ENCODE assay signal across 1 cellular context in the genomic region with DNA sequence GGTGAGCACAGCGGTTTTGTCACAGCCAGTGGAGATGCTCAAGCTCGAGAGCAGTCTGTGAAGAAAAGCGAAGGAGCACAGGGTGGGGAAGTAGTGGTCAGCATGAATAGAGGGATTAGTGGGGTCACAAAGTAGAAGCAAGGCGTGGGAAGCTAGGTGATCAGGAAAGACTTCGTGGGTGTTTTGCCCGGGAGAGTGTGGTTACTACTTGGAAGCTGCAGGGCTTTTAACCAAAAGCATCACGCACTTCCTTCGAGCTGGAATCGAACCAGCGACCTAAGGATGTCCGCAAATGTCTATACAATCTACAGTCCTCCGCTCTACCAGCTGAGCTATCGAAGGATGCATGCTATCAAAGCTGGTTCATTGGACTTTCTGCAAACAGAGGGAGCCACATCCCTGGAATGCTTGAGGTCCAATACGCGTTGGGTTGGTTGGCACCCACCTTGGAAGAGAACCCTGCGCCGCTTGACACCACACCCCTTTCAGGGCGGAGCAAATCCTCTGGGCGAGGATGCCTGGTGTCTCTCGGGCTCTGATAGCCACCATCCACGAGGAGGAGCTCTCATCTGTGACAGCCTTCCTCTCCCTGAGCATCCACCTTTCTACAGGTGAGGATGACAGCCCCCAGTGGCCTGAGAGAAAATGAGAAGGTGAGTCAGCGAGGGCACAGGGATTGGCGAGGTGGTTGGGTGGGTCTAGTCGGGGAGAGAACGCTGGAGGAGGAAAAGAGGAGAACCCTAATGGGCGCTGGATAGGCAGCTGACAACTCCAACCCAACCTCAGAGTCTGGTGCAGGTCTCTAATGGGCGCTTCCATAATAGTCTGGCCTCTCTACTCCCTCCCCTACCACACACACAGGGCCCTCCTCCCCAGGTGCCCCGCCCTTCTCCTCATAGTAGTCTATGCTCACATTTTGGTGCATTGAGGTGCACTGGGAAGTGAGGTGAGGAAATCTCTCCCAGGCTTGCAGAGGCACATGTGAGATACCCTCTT.
A peak's percentile ranks its signal among the peaks of the same experiment; 100 is the strongest.
TF ChIP-seq lines count a peak whose summit lies in the region.

No MANE protein-coding gene starts in this region.

TF ChIP-seq in HEK293, 187 proteins besides CTCF, POLR2A, EP300 and RAD21 (continued from another document and continues in another):
- TF ChIP-seq, protein P1, sequence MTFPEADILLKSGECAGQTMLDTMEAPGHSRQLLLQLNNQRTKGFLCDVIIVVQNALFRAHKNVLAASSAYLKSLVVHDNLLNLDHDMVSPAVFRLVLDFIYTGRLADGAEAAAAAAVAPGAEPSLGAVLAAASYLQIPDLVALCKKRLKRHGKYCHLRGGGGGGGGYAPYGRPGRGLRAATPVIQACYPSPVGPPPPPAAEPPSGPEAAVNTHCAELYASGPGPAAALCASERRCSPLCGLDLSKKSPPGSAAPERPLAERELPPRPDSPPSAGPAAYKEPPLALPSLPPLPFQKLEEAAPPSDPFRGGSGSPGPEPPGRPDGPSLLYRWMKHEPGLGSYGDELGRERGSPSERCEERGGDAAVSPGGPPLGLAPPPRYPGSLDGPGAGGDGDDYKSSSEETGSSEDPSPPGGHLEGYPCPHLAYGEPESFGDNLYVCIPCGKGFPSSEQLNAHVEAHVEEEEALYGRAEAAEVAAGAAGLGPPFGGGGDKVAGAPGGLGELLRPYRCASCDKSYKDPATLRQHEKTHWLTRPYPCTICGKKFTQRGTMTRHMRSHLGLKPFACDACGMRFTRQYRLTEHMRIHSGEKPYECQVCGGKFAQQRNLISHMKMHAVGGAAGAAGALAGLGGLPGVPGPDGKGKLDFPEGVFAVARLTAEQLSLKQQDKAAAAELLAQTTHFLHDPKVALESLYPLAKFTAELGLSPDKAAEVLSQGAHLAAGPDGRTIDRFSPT (tag by site-specific recombination; IDR thresholded peaks at IDR 0.05), result no peak
- no peak for TF ChIP-seq ZNF785 (tag by site-specific recombination; IDR thresholded peaks at IDR 0.05)
- TF ChIP-seq REPIN1 (tag by site-specific recombination; IDR thresholded peaks at IDR 0.05; ENCODE audit: low read depth), result no peak
- TF ChIP-seq ZNF670 (tag by site-specific recombination; IDR thresholded peaks at IDR 0.05; ENCODE audit: low read depth), result no peak
- TF ChIP-seq ZNF792 (tag by site-specific recombination; IDR thresholded peaks at IDR 0.05), result no peak; the same call in 1 of the 2 replicates
- TF ChIP-seq, protein P2, sequence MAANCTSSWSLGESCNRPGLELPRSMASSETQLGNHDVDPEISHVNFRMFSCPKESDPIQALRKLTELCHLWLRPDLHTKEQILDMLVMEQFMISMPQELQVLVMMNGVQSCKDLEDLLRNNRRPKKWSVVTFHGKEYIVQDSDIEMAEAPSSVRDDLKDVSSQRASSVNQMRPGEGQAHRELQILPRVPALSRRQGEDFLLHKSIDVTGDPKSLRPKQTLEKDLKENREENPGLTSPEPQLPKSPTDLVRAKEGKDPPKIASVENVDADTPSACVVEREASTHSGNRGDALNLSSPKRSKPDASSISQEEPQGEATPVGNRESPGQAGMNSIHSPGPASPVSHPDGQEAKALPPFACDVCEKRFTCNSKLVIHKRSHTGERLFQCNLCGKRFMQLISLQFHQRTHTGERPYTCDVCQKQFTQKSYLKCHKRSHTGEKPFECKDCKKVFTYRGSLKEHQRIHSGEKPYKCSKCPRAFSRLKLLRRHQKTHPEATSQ (tag by site-specific recombination; IDR thresholded peaks at IDR 0.05), result 0 out of 2 replicates have a peak, but pooled peaks have one; percentile 31
- no peak for TF ChIP-seq ZNF621 (tag by site-specific recombination; IDR thresholded peaks at IDR 0.05)
- TF ChIP-seq ZNF776 (tag by site-specific recombination; IDR thresholded peaks at IDR 0.05; ENCODE audit: borderline replicate concordance), result no peak
- no peak for TF ChIP-seq ZNF571 (tag by site-specific recombination; IDR thresholded peaks at IDR 0.05)
- TF ChIP-seq ZNF10 (tag by site-specific recombination; IDR thresholded peaks at IDR 0.05), result peak; percentile 41; the same call in 1 of the 2 replicates
- peak; percentile 77; the same call in 1 of the 2 replicates for TF ChIP-seq ZNF2 (tag by site-specific recombination; IDR thresholded peaks at IDR 0.05)
- TF ChIP-seq PRDM1 (tag by site-specific recombination; IDR thresholded peaks at IDR 0.05), result no peak
- no peak for TF ChIP-seq ZNF169 (tag by site-specific recombination; IDR thresholded peaks at IDR 0.05)
- no peak for TF ChIP-seq ZNF433 (tag by site-specific recombination; IDR thresholded peaks at IDR 0.05; ENCODE audit: low read depth)
- no peak; the same call in 1 of the 2 replicates for TF ChIP-seq ZNF76 (tag by site-specific recombination; IDR thresholded peaks at IDR 0.05; ENCODE audit: borderline replicate concordance, low read depth)
- TF ChIP-seq ZNF302 (tag by site-specific recombination; IDR thresholded peaks at IDR 0.05; ENCODE audit: low read depth), result no peak
- TF ChIP-seq SETDB1 (IDR thresholded peaks at IDR 0.05; ENCODE audit: insufficient read length, low read length), result no peak
- 0 out of 2 replicates have a peak, but pooled peaks have one; percentile 4 for TF ChIP-seq GFI1B (tag by site-specific recombination; IDR thresholded peaks at IDR 0.05)
- no peak for TF ChIP-seq ZNF155 (tag by site-specific recombination; IDR thresholded peaks at IDR 0.05)
- TF ChIP-seq, protein P3, sequence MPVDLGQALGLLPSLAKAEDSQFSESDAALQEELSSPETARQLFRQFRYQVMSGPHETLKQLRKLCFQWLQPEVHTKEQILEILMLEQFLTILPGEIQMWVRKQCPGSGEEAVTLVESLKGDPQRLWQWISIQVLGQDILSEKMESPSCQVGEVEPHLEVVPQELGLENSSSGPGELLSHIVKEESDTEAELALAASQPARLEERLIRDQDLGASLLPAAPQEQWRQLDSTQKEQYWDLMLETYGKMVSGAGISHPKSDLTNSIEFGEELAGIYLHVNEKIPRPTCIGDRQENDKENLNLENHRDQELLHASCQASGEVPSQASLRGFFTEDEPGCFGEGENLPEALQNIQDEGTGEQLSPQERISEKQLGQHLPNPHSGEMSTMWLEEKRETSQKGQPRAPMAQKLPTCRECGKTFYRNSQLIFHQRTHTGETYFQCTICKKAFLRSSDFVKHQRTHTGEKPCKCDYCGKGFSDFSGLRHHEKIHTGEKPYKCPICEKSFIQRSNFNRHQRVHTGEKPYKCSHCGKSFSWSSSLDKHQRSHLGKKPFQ (tag by site-specific recombination; IDR thresholded peaks at IDR 0.05), result no peak
- no peak for TF ChIP-seq ZNF138 (tag by site-specific recombination; IDR thresholded peaks at IDR 0.05; ENCODE audit: borderline replicate concordance)
- no peak for TF ChIP-seq ZFP3 (tag by site-specific recombination; IDR thresholded peaks at IDR 0.05; ENCODE audit: low read depth)
- TF ChIP-seq, protein P4, sequence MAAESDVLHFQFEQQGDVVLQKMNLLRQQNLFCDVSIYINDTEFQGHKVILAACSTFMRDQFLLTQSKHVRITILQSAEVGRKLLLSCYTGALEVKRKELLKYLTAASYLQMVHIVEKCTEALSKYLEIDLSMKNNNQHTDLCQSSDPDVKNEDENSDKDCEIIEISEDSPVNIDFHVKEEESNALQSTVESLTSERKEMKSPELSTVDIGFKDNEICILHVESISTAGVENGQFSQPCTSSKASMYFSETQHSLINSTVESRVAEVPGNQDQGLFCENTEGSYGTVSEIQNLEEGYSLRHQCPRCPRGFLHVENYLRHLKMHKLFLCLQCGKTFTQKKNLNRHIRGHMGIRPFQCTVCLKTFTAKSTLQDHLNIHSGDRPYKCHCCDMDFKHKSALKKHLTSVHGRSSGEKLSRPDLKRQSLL (tag by site-specific recombination; IDR thresholded peaks at IDR 0.05), result peak; percentile 31; the same call in 1 of the 2 replicates
- TF ChIP-seq, protein P5, sequence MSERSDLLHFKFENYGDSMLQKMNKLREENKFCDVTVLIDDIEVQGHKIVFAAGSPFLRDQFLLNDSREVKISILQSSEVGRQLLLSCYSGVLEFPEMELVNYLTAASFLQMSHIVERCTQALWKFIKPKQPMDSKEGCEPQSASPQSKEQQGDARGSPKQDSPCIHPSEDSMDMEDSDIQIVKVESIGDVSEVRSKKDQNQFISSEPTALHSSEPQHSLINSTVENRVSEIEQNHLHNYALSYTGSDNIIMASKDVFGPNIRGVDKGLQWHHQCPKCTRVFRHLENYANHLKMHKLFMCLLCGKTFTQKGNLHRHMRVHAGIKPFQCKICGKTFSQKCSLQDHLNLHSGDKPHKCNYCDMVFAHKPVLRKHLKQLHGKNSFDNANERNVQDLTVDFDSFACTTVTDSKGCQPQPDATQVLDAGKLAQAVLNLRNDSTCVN (tag by site-specific recombination; optimal IDR thresholded peaks at IDR 0.05), result no peak
- TF ChIP-seq, protein P6, sequence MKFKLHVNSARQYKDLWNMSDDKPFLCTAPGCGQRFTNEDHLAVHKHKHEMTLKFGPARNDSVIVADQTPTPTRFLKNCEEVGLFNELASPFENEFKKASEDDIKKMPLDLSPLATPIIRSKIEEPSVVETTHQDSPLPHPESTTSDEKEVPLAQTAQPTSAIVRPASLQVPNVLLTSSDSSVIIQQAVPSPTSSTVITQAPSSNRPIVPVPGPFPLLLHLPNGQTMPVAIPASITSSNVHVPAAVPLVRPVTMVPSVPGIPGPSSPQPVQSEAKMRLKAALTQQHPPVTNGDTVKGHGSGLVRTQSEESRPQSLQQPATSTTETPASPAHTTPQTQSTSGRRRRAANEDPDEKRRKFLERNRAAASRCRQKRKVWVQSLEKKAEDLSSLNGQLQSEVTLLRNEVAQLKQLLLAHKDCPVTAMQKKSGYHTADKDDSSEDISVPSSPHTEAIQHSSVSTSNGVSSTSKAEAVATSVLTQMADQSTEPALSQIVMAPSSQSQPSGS (tag by site-specific recombination; IDR thresholded peaks at IDR 0.05; ENCODE audit: low read depth), result no peak
- peak; percentile 67; the same call in 1 of the 2 replicates for TF ChIP-seq ZEB2 (tag by site-specific recombination; IDR thresholded peaks at IDR 0.05)
- peak; percentile 77 for TF ChIP-seq ZFP69B (tag by site-specific recombination; IDR thresholded peaks at IDR 0.05)
- TF ChIP-seq, protein P7, sequence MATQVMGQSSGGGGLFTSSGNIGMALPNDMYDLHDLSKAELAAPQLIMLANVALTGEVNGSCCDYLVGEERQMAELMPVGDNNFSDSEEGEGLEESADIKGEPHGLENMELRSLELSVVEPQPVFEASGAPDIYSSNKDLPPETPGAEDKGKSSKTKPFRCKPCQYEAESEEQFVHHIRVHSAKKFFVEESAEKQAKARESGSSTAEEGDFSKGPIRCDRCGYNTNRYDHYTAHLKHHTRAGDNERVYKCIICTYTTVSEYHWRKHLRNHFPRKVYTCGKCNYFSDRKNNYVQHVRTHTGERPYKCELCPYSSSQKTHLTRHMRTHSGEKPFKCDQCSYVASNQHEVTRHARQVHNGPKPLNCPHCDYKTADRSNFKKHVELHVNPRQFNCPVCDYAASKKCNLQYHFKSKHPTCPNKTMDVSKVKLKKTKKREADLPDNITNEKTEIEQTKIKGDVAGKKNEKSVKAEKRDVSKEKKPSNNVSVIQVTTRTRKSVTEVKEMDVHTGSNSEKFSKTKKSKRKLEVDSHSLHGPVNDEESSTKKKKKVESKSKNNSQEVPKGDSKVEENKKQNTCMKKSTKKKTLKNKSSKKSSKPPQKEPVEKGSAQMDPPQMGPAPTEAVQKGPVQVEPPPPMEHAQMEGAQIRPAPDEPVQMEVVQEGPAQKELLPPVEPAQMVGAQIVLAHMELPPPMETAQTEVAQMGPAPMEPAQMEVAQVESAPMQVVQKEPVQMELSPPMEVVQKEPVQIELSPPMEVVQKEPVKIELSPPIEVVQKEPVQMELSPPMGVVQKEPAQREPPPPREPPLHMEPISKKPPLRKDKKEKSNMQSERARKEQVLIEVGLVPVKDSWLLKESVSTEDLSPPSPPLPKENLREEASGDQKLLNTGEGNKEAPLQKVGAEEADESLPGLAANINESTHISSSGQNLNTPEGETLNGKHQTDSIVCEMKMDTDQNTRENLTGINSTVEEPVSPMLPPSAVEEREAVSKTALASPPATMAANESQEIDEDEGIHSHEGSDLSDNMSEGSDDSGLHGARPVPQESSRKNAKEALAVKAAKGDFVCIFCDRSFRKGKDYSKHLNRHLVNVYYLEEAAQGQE (tag by site-specific recombination; IDR thresholded peaks at IDR 0.05), result peak; percentile 52; the same call in 1 of the 2 replicates
- peak; percentile 27; the same call in 1 of the 2 replicates for TF ChIP-seq ZIC2 (tag by site-specific recombination; IDR thresholded peaks at IDR 0.05)
- TF ChIP-seq ZNF354C (tag by site-specific recombination; IDR thresholded peaks at IDR 0.05; ENCODE audit: borderline replicate concordance, low read depth), result no peak
- TF ChIP-seq ZNF777 (tag by site-specific recombination; IDR thresholded peaks at IDR 0.05; ENCODE audit: borderline replicate concordance), result no peak
- TF ChIP-seq ZBTB7A (tag by site-specific recombination; IDR thresholded peaks at IDR 0.05; ENCODE audit: low read depth), result peak; percentile 83; the same call in 1 of the 2 replicates
- TF ChIP-seq KLF1 (tag by site-specific recombination; IDR thresholded peaks at IDR 0.05), result peak; percentile 51
- no peak for TF ChIP-seq ZNF19 (tag by site-specific recombination; IDR thresholded peaks at IDR 0.05; ENCODE audit: low read depth)
- TF ChIP-seq ZXDB (tag by site-specific recombination; IDR thresholded peaks at IDR 0.05), result peak; percentile 86
- TF ChIP-seq MZF1 (tag by site-specific recombination; IDR thresholded peaks at IDR 0.05; ENCODE audit: borderline replicate concordance), result no peak
- TF ChIP-seq, protein P8, sequence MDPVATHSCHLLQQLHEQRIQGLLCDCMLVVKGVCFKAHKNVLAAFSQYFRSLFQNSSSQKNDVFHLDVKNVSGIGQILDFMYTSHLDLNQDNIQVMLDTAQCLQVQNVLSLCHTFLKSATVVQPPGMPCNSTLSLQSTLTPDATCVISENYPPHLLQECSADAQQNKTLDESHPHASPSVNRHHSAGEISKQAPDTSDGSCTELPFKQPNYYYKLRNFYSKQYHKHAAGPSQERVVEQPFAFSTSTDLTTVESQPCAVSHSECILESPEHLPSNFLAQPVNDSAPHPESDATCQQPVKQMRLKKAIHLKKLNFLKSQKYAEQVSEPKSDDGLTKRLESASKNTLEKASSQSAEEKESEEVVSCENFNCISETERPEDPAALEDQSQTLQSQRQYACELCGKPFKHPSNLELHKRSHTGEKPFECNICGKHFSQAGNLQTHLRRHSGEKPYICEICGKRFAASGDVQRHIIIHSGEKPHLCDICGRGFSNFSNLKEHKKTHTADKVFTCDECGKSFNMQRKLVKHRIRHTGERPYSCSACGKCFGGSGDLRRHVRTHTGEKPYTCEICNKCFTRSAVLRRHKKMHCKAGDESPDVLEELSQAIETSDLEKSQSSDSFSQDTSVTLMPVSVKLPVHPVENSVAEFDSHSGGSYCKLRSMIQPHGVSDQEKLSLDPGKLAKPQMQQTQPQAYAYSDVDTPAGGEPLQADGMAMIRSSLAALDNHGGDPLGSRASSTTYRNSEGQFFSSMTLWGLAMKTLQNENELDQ (tag by site-specific recombination; IDR thresholded peaks at IDR 0.05; ENCODE audit: low read depth), result no peak
- peak; percentile 91 for TF ChIP-seq SCRT2 (tag by site-specific recombination; IDR thresholded peaks at IDR 0.05)
- TF ChIP-seq, protein P9, sequence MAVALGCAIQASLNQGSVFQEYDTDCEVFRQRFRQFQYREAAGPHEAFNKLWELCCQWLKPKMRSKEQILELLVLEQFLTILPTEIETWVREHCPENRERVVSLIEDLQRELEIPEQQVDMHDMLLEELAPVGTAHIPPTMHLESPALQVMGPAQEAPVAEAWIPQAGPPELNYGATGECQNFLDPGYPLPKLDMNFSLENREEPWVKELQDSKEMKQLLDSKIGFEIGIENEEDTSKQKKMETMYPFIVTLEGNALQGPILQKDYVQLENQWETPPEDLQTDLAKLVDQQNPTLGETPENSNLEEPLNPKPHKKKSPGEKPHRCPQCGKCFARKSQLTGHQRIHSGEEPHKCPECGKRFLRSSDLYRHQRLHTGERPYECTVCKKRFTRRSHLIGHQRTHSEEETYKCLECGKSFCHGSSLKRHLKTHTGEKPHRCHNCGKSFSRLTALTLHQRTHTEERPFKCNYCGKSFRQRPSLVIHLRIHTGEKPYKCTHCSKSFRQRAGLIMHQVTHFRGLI (tag by site-specific recombination; IDR thresholded peaks at IDR 0.05), result peak; percentile 52
